In genomic region chr1:97820470-97821188, GRCh38 we compare ENCODE assay signal across 8 cellular contexts.
DNase-seq lines count a peak whose midpoint lies in the region; ATAC-seq and TF ChIP-seq lines count a peak whose summit lies in the region.

No MANE protein-coding gene starts in this region.

- no TSS peak for BruUV-seq in OCI-LY7 (replicated peaks; lab: Mats Ljungman, UMichigan)

- POLR2A ChIA-PET in OCI-LY7 (lab: Charles Lee): interaction anchor here (1.1 kb wide), 1 partner anchor 227 kb away, joined by 4 read pairs; no protein-coding TSS in a partner anchor

- ATAC-seq in Right ventricle myocardium superior (ENCODE audit: poor library complexity) (peak; percentile 64), left ventricle myocardium superior (no peak), HG02973 (IDR thresholded peaks at IDR 0.05; ENCODE audit: unreplicated experiment) (peak; percentile 79), HG03196 (IDR thresholded peaks at IDR 0.05; ENCODE audit: unreplicated experiment) (no peak)

- H3K9me2 ChIP-seq in OCI-LY7 (ENCODE audit: insufficient read depth, low read length): no peaks in the 10 kb centered on the region

- intact Hi-C loops in Right ventricle myocardium superior (cut with DNase I) (no loop called here), left ventricle myocardium superior (cut with micrococcal nuclease) (no loop called here), OCI-LY7 (cut with micrococcal nuclease; ENCODE audit: unreplicated experiment) (loop anchor here (5.0 to 10.0 kb wide), 2 partner anchors 234 to 578 kb away; no protein-coding TSS in a partner anchor)

- no peaks in the 10 kb centered on the region for H3K4me1 ChIP-seq in OCI-LY7 (ENCODE audit: insufficient read depth, low read length, poor library complexity, severe bottlenecking)

- H4K20me1 ChIP-seq in OCI-LY7 (ENCODE audit: insufficient read depth, low read length): 0 out of 2 replicates have a peak, but pooled peaks cover 7% of the 10 kb centered on the region

- H3K9me3 ChIP-seq in OCI-LY7 (ENCODE audit: low read length): no peaks in the 10 kb centered on the region

- no peaks in the 10 kb centered on the region for H3K36me3 ChIP-seq in OCI-LY7 (ENCODE audit: insufficient read depth, low read length)

- H2AFZ ChIP-seq in OCI-LY7 (ENCODE audit: low read length): no peak overlapping the region

- H3K27ac ChIP-seq in OCI-LY7 (ENCODE audit: low read depth, low read length, poor library complexity, severe bottlenecking): no peak overlapping the region

- H3K4me2 ChIP-seq in OCI-LY7 (ENCODE audit: low read length): no peak overlapping the region

- H3K4me3 ChIP-seq in OCI-LY7 (ENCODE audit: low read depth, low read length, poor library complexity, severe bottlenecking): no peak overlapping the region
- H3K4me3 ChIP-seq in fibroblast of the aortic adventitia (ENCODE audit: low read depth, low read length): no peak overlapping the region

- CTCF ChIA-PET in OCI-LY7 (lab: Charles Lee; ENCODE audit: unreplicated experiment): no interaction called here

- H3K79me2 ChIP-seq in OCI-LY7 (ENCODE audit: insufficient read depth, low read depth, low read length): no peaks in the 10 kb centered on the region

- DNase-seq in Right ventricle myocardium superior (no peak), left ventricle myocardium superior (no peak), OCI-LY7 (ENCODE audit: low spot score) (peak; percentile 37), fibroblast of the aortic adventitia (ENCODE audit: low read depth) (peak; percentile 61), stromal cell of bone marrow (ENCODE audit: low read depth) (peak; percentile 21)
- DNase-seq in activated CD8-positive, alpha-beta memory T cell treated with anti-CD3 and anti-CD28 coated beads for 24 hours: no peak

- TF ChIP-seq CTCF in OCI-LY7 (conservative IDR thresholded peaks at IDR 0.05; ENCODE audit: low read length): peak; percentile 76
- TF ChIP-seq CTCF in fibroblast of the aortic adventitia (IDR thresholded peaks at IDR 0.05; ENCODE audit: insufficient read depth, low read length): peak; percentile 55

Comparison
In these comparisons a context has a peak if more than half of its experiments do, and no peak if none do; other contexts are left out.
1. ATAC-seq: peak in Right ventricle myocardium superior (single experiment) and HG02973 (single experiment); none in left ventricle myocardium superior (single experiment) and HG03196 (single experiment).
2. DNase-seq: peak in OCI-LY7 (single experiment), fibroblast of the aortic adventitia (single experiment) and stromal cell of bone marrow (single experiment); none in Right ventricle myocardium superior (single experiment), left ventricle myocardium superior (single experiment) and activated CD8-positive, alpha-beta memory T cell treated with anti-CD3 and anti-CD28 coated beads for 24 hours (single experiment).